In genomic region chr20:38143646-38144554, GRCh38 we compare ENCODE assay signal across 8 cellular contexts. TPM values are rescaled to one million over a fixed set of nuclear protein-coding genes. Genes with fewer than 3 reads are reported as not detected.
DNase-seq lines count a peak whose midpoint lies in the region; ATAC-seq, FAIRE-seq and TF ChIP-seq lines count a peak whose summit lies in the region.

No MANE protein-coding gene starts in this region.

- peak overlapping the region; percentile 1 for H3K23ac ChIP-seq in neuronal stem cell (ENCODE audit: low read depth, low read length, poor library complexity)

- CTCF ChIA-PET in endothelial cell of umbilical vein (lab: Charles Lee), result interaction anchor here (0.8 to 5.2 kb wide), 18 partner anchors 8 to 86 kb away, joined by 3 to 42 read pairs (median 6); no protein-coding TSS in a partner anchor

- TF ChIP-seq CTCF in endothelial cell of umbilical vein (IDR thresholded peaks at IDR 0.05; ENCODE audit: extremely low read depth in 1 of 2, insufficient read depth in 1 of 2, low read depth in 1 of 2, low read length in 2 of 2) (no peak), suprapubic skin (IDR thresholded peaks at IDR 0.05) (no peak)

- POLR2A ChIA-PET in endothelial cell of umbilical vein (lab: Charles Lee), result interaction anchor here (0.6 to 2.9 kb wide), 7 partner anchors 9 to 568 kb away, joined by 3 to 12 read pairs (median 4); no protein-coding TSS in a partner anchor

- H4K8ac ChIP-seq in neuronal stem cell (ENCODE audit: low read depth, low read length), result no peak overlapping the region

- peak overlapping the region; percentile 89 for H2BK12ac ChIP-seq in neuronal stem cell (ENCODE audit: low read length)

- H2BK15ac ChIP-seq in neuronal stem cell (ENCODE audit: low read length), result peak overlapping the region; percentile 20

- no peak for ATAC-seq in GM19463 (IDR thresholded peaks at IDR 0.05; ENCODE audit: unreplicated experiment)

- no peak overlapping the region for H2BK120ac ChIP-seq in neuronal stem cell (ENCODE audit: low read depth, low read length)

- peak overlapping the region; percentile 32 for H3K14ac ChIP-seq in neuronal stem cell (ENCODE audit: low read length)

- peak; percentile 69 for TF ChIP-seq POLR2A in endothelial cell of umbilical vein (IDR thresholded peaks at IDR 0.05; ENCODE audit: low read depth, low read length)
- no peak for TF ChIP-seq POLR2A in suprapubic skin (IDR thresholded peaks at IDR 0.05)

- H3K27me3 ChIP-seq in endothelial cell of umbilical vein (ENCODE audit: control insufficient read depth in 2 of 2, insufficient read depth in 2 of 2, low read length in 2 of 2) (no peaks in the 10 kb centered on the region), neuronal stem cell (ENCODE audit: control insufficient read depth in 3 of 3, insufficient read depth in 3 of 3, low read depth in 1 of 3, low read length in 3 of 3) (no peaks in the 10 kb centered on the region), suprapubic skin (no peaks in the 10 kb centered on the region)

- H3K4ac ChIP-seq in neuronal stem cell (ENCODE audit: low read length), result no peak overlapping the region

- no peak for TF ChIP-seq EP300 in suprapubic skin (IDR thresholded peaks at IDR 0.05)

- BruUV-seq in endothelial cell of umbilical vein (replicated peaks; lab: Mats Ljungman, UMichigan), result no TSS peak

- dilution Hi-C loops in endothelial cell of umbilical vein (cut with MboI; ENCODE audit: extremely low pct_ligation_motif_present, low sequenced_read_pairs), result no loop called here

- H4K20me1 ChIP-seq in endothelial cell of umbilical vein (replicated peaks; ENCODE audit: control insufficient read depth, extremely low read depth, insufficient read depth, low read length), result no peaks in the 10 kb centered on the region

- peak overlapping the region; percentile 72 for H2AK5ac ChIP-seq in neuronal stem cell (ENCODE audit: low read depth, low read length)

- no peaks in the 10 kb centered on the region for H3K79me1 ChIP-seq in neuronal stem cell (ENCODE audit: low read depth, low read length)

- peak; percentile 91 for DNase-seq in CD1c-positive myeloid dendritic cell (ENCODE audit: extremely low spot score)
- DNase-seq in NOMO-1 treated with dmso at 0.1 percent for 144 hours (lab: John Stamatoyannopoulos, UW; ENCODE audit: unreplicated experiment), result peak; percentile 24
- peak; percentile 96 for DNase-seq in endothelial cell of umbilical vein (ENCODE audit: low read depth, low spot score)
- no peak for DNase-seq in neuronal stem cell (ENCODE audit: low spot score)
- no peak for DNase-seq in iPS-NIHi7 (ENCODE audit: extremely low spot score)
- no peak for DNase-seq in activated naive CD4-positive, alpha-beta T cell (lab: John Stamatoyannopoulos, UW)
- no peak for DNase-seq in suprapubic skin (ENCODE audit: low spot score in 2 of 2)

- H2BK5ac ChIP-seq in neuronal stem cell (ENCODE audit: low read length), result no peak overlapping the region

- WGBS in neuronal stem cell (ENCODE audit: extremely low coverage in 2 of 2, insufficient read length in 2 of 2, insufficient replicate concordance in 1 of 2), 2 donors, result 100% methylated on average over 1 of the region's 16 CpGs; no CpG with 5 or more reads in 1 of the 2 donors
- WGBS in suprapubic skin, result 33% methylated on average over 12 of the region's 16 CpGs

- H4K91ac ChIP-seq in neuronal stem cell (ENCODE audit: low read depth, low read length, poor library complexity), result no peak overlapping the region

- H3K4me1 ChIP-seq in endothelial cell of umbilical vein (ENCODE audit: control insufficient read depth, extremely low read depth, insufficient read depth, low read length) (peaks cover 87% of the 10 kb centered on the region), neuronal stem cell (ENCODE audit: control insufficient read depth in 2 of 2, insufficient read depth in 1 of 2, low read depth in 1 of 2, low read length in 2 of 2) (peaks cover 3 to 10% of the 10 kb centered on the region in 2 donors), suprapubic skin (peaks cover 15% of the 10 kb centered on the region)

- H2AFZ ChIP-seq in endothelial cell of umbilical vein (ENCODE audit: low read depth, low read length) (no peak overlapping the region), neuronal stem cell (ENCODE audit: low read length) (no peak overlapping the region)

- H3K27ac ChIP-seq in endothelial cell of umbilical vein (ENCODE audit: insufficient read depth, low read depth, low read length) (peak overlapping the region; percentile 93), neuronal stem cell (replicated peaks; ENCODE audit: low read length) (no peak overlapping the region), suprapubic skin (no peak overlapping the region)

- H3K18ac ChIP-seq in neuronal stem cell (ENCODE audit: low read length), result peak overlapping the region; percentile 92

- H3K79me2 ChIP-seq in endothelial cell of umbilical vein (ENCODE audit: control insufficient read depth, insufficient read depth, low read length), result peaks cover 12% of the 10 kb centered on the region

- H3K4me3 ChIP-seq in endothelial cell of umbilical vein (replicated peaks in 1 of 3; ENCODE audit: insufficient read depth in 1 of 3, low read depth in 1 of 3, low read length in 3 of 3) (no peak overlapping the region), neuronal stem cell (ENCODE audit: low read length in 2 of 2) (no peak overlapping the region), suprapubic skin (no peak overlapping the region)

- FAIRE-seq in endothelial cell of umbilical vein (lab: Jason Lieb, UNC), result peak; percentile 89

- H3K4me2 ChIP-seq in endothelial cell of umbilical vein (ENCODE audit: insufficient read depth, low read length) (no peak overlapping the region), neuronal stem cell (ENCODE audit: insufficient read depth, low read length, poor library complexity, severe bottlenecking) (no peak overlapping the region)

- H3K9me3 ChIP-seq in endothelial cell of umbilical vein (replicated peaks; ENCODE audit: control insufficient read depth, insufficient read depth, low read length) (no peaks in the 10 kb centered on the region), neuronal stem cell (replicated peaks in 1 of 2; ENCODE audit: control insufficient read depth in 2 of 2, insufficient read depth in 1 of 2, low read depth in 1 of 2, low read length in 2 of 2) (no peaks in the 10 kb centered on the region), suprapubic skin (no peaks in the 10 kb centered on the region)

- intact Hi-C loops in endothelial cell of umbilical vein (cut with micrococcal nuclease), result loop anchor here (1.0 kb wide), 4 partner anchors 8 to 21 kb away; partner anchors contain the start of gene TGM2

- H3K9me1 ChIP-seq in endothelial cell of umbilical vein (replicated peaks; ENCODE audit: control insufficient read depth, extremely low read depth, insufficient read depth, low read length), result no peaks in the 10 kb centered on the region

- H3K9ac ChIP-seq in endothelial cell of umbilical vein (replicated peaks; ENCODE audit: extremely low read depth, insufficient read depth, low read length) (peak overlapping the region; percentile 54), neuronal stem cell (ENCODE audit: low read depth, low read length, poor library complexity) (no peak overlapping the region)

- H3K36me3 ChIP-seq in endothelial cell of umbilical vein (ENCODE audit: control insufficient read depth in 2 of 2, extremely low read depth in 1 of 2, insufficient read depth in 2 of 2, low read length in 2 of 2), result peaks cover 30 to 74% of the 10 kb centered on the region in 2 experiments
- H3K36me3 ChIP-seq in neuronal stem cell (replicated peaks in 1 of 2; ENCODE audit: control insufficient read depth in 2 of 2, insufficient read depth in 2 of 2, low read length in 2 of 2), result no peaks in the 10 kb centered on the region
- no peaks in the 10 kb centered on the region for H3K36me3 ChIP-seq in suprapubic skin

TF ChIP-seq in endothelial cell of umbilical vein, 7 proteins besides CTCF, POLR2A, EP300 and RAD21:
- peak; percentile 64 for TF ChIP-seq JUN (IDR thresholded peaks at IDR 0.05; ENCODE audit: borderline replicate concordance, insufficient read depth, insufficient read length, low read depth)
- TF ChIP-seq FOS (IDR thresholded peaks at IDR 0.05; ENCODE audit: borderline replicate concordance, insufficient read depth, low read length), result peak; percentile 69
- TF ChIP-seq POLR2AphosphoS5 (IDR thresholded peaks at IDR 0.05; ENCODE audit: insufficient read depth, low read depth, low read length), result peak; percentile 84
- no peak for TF ChIP-seq MYC (IDR thresholded peaks at IDR 0.05; ENCODE audit: low read depth, low read length)
- peak; percentile 50 for TF ChIP-seq GATA2 (IDR thresholded peaks at IDR 0.05; ENCODE audit: insufficient read depth, insufficient read length, low read depth, low read length)
- TF ChIP-seq MAX (IDR thresholded peaks at IDR 0.05; ENCODE audit: insufficient read depth, insufficient read length), result no peak
- TF ChIP-seq EZH2 (IDR thresholded peaks at IDR 0.05; ENCODE audit: borderline replicate concordance, low read depth, low read length, severe bottlenecking), result no peak

RNA-seq across cellular contexts. Expression of gene TGM2, which starts 21.2 kb away (rescaled TPM):
- total RNA-seq in endothelial cell of umbilical vein (708 and 868 TPM in 2 replicates), suprapubic skin (1 to 10 TPM; 1.5 to 6.6 (median 3.8) TPM)
- 810 and 861 TPM in 2 replicates for polyA plus RNA-seq in endothelial cell of umbilical vein
- 710 and 739 TPM in 2 replicates for polyA plus RNA-seq in endothelial cell of umbilical vein (2011; cell fraction: cytosol; rRNA removed)
- polyA plus RNA-seq in endothelial cell of umbilical vein (2011; cell fraction: nucleus; rRNA removed), result 680 and 705 TPM in 2 replicates
- polyA plus RNA-seq in endothelial cell of umbilical vein (2012), result 931 and 1,022 TPM in 2 replicates
- polyA minus RNA-seq in endothelial cell of umbilical vein, result 986 and 1,245 TPM in 2 replicates
- 21.3 TPM for polyA minus RNA-seq in endothelial cell of umbilical vein (2011; cell fraction: cytosol; rRNA and poly(A)+ RNA removed)
- 361 and 435 TPM in 2 replicates for polyA minus RNA-seq in endothelial cell of umbilical vein (2011; cell fraction: nucleus; rRNA and poly(A)+ RNA removed)
- polyA plus RNA-seq in neuronal stem cell (2013, experiment 1 of 2), result 0.46 TPM
- 0.39 TPM for polyA plus RNA-seq in neuronal stem cell (2013, experiment 2 of 2)

Comparison
In these comparisons a context has a peak if more than half of its experiments do, and no peak if none do; other contexts are left out.
1. DNase-seq: peak in CD1c-positive myeloid dendritic cell (single experiment), NOMO-1 treated with dmso at 0.1 percent for 144 hours (single experiment) and endothelial cell of umbilical vein (single experiment); none in neuronal stem cell (single experiment), iPS-NIHi7 (single experiment), activated naive CD4-positive, alpha-beta T cell (0 of 4) and suprapubic skin (0 of 2).
2. RNA of gene TGM2, which starts 21.2 kb away (total RNA-seq): 708 to 868 TPM in endothelial cell of umbilical vein; 1.5 to 6.6 TPM in suprapubic skin; every median in the first group is over 10 times any median in the second.